Comparison of ENCODE assay signal across 8 cellular contexts in genomic region chr1:204975568-204976235, GRCh38.
DNase-seq lines count a peak whose midpoint lies in the region; ATAC-seq, FAIRE-seq and TF ChIP-seq lines count a peak whose summit lies in the region.

No MANE protein-coding gene starts in this region.

- in situ Hi-C loops in brain microvascular endothelial cell (cut with HindIII; ENCODE audit: low pct_ligation_motif_present, low sequenced_read_pairs) = no loop called here

- H3K27ac ChIP-seq in brain microvascular endothelial cell = no peak overlapping the region

- TF ChIP-seq CTCF in LNCAP (IDR thresholded peaks at IDR 0.05) (peak; percentile 95), brain microvascular endothelial cell (IDR thresholded peaks at IDR 0.05; ENCODE audit: low read depth, low read length, missing control alignments) (peak; percentile 89)

- H3K36me3 ChIP-seq in brain microvascular endothelial cell (replicated peaks) = no peaks in the 10 kb centered on the region

- peak; percentile 59 for FAIRE-seq in TTC549 (lab: Jason Lieb, UNC)

- no peaks in the 10 kb centered on the region for H3K27me3 ChIP-seq in brain microvascular endothelial cell (replicated peaks)

- ATAC-seq in GM18858 (IDR thresholded peaks at IDR 0.05; ENCODE audit: unreplicated experiment) = no peak

- peak; percentile 10 for DNase-seq in NCI-H2029 (lab: John Stamatoyannopoulos, UW)
- no peak for DNase-seq in NCI-H2029 treated with DMSO at 0.1 percent for 48 hours (lab: John Stamatoyannopoulos, UW)
- DNase-seq in brain microvascular endothelial cell = peak; percentile 42
- peak; percentile 82 for DNase-seq in islet precursor cell
- peak; percentile 35 for DNase-seq in stimulated activated CD4-positive, alpha-beta T cell treated with anti-CD3 and anti-CD28 coated beads, Interleukin-2, amount 100 ng/mL, for 4 hours (ENCODE audit: low read depth)

- no peak overlapping the region for H3K4me3 ChIP-seq in brain microvascular endothelial cell (ENCODE audit: low read depth, low read length)
